8 cellular contexts compared by ENCODE assay signal in genomic region chr18:12990977-12991838, GRCh38. TPM values are rescaled to one million over a fixed set of nuclear protein-coding genes. Genes with fewer than 3 reads are reported as not detected.
DNase-seq lines count a peak whose midpoint lies in the region; ATAC-seq, FAIRE-seq and TF ChIP-seq lines count a peak whose summit lies in the region.

Gene CEP192 (plus strand): TSS chr18:12991362. CDS start chr18:12999425, 8,063 bp downstream.

- peak; percentile 76 for ATAC-seq in HG02981 (IDR thresholded peaks at IDR 0.05; ENCODE audit: unreplicated experiment)

- TF ChIP-seq CTCF in D721Med (IDR thresholded peaks at IDR 0.05; ENCODE audit: insufficient read depth, missing control alignments): no peak

- FAIRE-seq in GM18507 (lab: Jason Lieb, UNC) (peak; percentile 99), D721Med (lab: Jason Lieb, UNC) (no peak)

- DNase-seq in GM18507 (ENCODE audit: extremely low spot score, insufficient read length, low read depth): peak; percentile 86
- peak; percentile 71 for DNase-seq in NCI-H2029 treated with DMSO at 0.1 percent for 48 hours (lab: John Stamatoyannopoulos, UW)
- peak; percentile 92 for DNase-seq in T-helper 9 cell
- peak; percentile 99 for DNase-seq in astrocyte of the hippocampus (ENCODE audit: low read depth, low spot score)
- DNase-seq in hepatic stellate cell (ENCODE audit: low spot score): peak; percentile 96
- peak; percentile 95 for DNase-seq in renal cortical epithelial cell (ENCODE audit: low read depth)
- DNase-seq in D721Med (ENCODE audit: insufficient read length, low spot score): no peak

RNA-seq across cellular contexts. Expression of gene CEP192, which starts in this region (rescaled TPM):
- 35.1 and 37.2 TPM in 2 replicates for total RNA-seq in renal cortical epithelial cell
